ENCODE assay signal across 8 cellular contexts in genomic region chr3:53375019-53375418, GRCh38. TPM values are rescaled to one million over a fixed set of nuclear protein-coding genes. Genes with fewer than 3 reads are reported as not detected.
DNase-seq lines count a peak whose midpoint lies in the region; ATAC-seq and TF ChIP-seq lines count a peak whose summit lies in the region.

No MANE protein-coding gene starts in this region.

- H3K36me3 ChIP-seq in esophagus muscularis mucosa (no peaks in the 10 kb centered on the region), testis (ENCODE audit: low read depth, missing control alignments) (no peaks in the 10 kb centered on the region)

- H3K27me3 ChIP-seq in esophagus muscularis mucosa (no peaks in the 10 kb centered on the region), testis (no peaks in the 10 kb centered on the region)

- TF ChIP-seq CTCF in activated CD8-positive, alpha-beta T cell treated with anti-CD3 and anti-CD28 coated beads for 36 hours (IDR thresholded peaks at IDR 0.05) = peak; percentile 81
- peak; percentile 71 to 75 (median 72) for TF ChIP-seq CTCF in esophagus muscularis mucosa (IDR thresholded peaks at IDR 0.05)
- TF ChIP-seq CTCF in testis (IDR thresholded peaks at IDR 0.05) = peak; percentile 65 to 73 (median 66)

- H3K27ac ChIP-seq in esophagus muscularis mucosa (replicated peaks in 1 of 4) (no peak overlapping the region), testis (no peak overlapping the region)

- DNase-seq in CMK (ENCODE audit: low read depth) (peak; percentile 56), NCI-H2227 (lab: John Stamatoyannopoulos, UW; ENCODE audit: unreplicated experiment) (peak; percentile 59), esophagus muscularis mucosa (ENCODE audit: extremely low spot score) (no peak), testis (peak; percentile 73)
- peak; percentile 69 for DNase-seq in activated CD8-positive, alpha-beta T cell treated with anti-CD3 and anti-CD28 coated beads for 36 hours
- DNase-seq in naive thymus-derived CD8-positive, alpha-beta T cell = peak in 6 of 10 donors; percentile 12 to 27 (median 17)

- TF ChIP-seq EP300 in esophagus muscularis mucosa (IDR thresholded peaks at IDR 0.05) = no peak

- peaks cover 0 to 4% (median 1%) of the 10 kb centered on the region in 4 donors for H3K4me1 ChIP-seq in esophagus muscularis mucosa
- H3K4me1 ChIP-seq in testis = no peaks in the 10 kb centered on the region

- H3K4me1 Mint-ChIP-seq in activated CD8-positive, alpha-beta T cell treated with anti-CD3 and anti-CD28 coated beads for 36 hours (ENCODE audit: low read depth) = no peaks in the 10 kb centered on the region
- H3K4me1 Mint-ChIP-seq in naive thymus-derived CD8-positive, alpha-beta T cell = no peaks in the 10 kb centered on the region

- TF ChIP-seq POLR2A in esophagus muscularis mucosa (IDR thresholded peaks at IDR 0.05; ENCODE audit: low read depth) = no peak
- TF ChIP-seq POLR2A in testis (IDR thresholded peaks at IDR 0.05) = no peak

- H3K4me3 ChIP-seq in esophagus muscularis mucosa = no peak overlapping the region
- no peak overlapping the region for H3K4me3 ChIP-seq in testis

- ATAC-seq in GM21825 (IDR thresholded peaks at IDR 0.05; ENCODE audit: unreplicated experiment) = peak; percentile 58
- peak; percentile 73 for ATAC-seq in activated CD8-positive, alpha-beta T cell treated with anti-CD3 and anti-CD28 coated beads for 36 hours
- ATAC-seq in naive thymus-derived CD8-positive, alpha-beta T cell = no peak
- ATAC-seq in GM21717 (IDR thresholded peaks at IDR 0.05; ENCODE audit: unreplicated experiment) = no peak

- H3K27me3 Mint-ChIP-seq in activated CD8-positive, alpha-beta T cell treated with anti-CD3 and anti-CD28 coated beads for 36 hours = peaks cover 17% of the 10 kb centered on the region
- H3K27me3 Mint-ChIP-seq in naive thymus-derived CD8-positive, alpha-beta T cell = peaks cover 22 to 50% (median 27%) of the 10 kb centered on the region in 5 donors

- no peaks in the 10 kb centered on the region for H3K36me3 Mint-ChIP-seq in activated CD8-positive, alpha-beta T cell treated with anti-CD3 and anti-CD28 coated beads for 36 hours (ENCODE audit: low read depth)
- no peaks in the 10 kb centered on the region for H3K36me3 Mint-ChIP-seq in naive thymus-derived CD8-positive, alpha-beta T cell

- POLR2A ChIA-PET in activated CD8-positive, alpha-beta T cell treated with anti-CD3 and anti-CD28 coated beads for 36 hours (lab: Charles Lee) = no interaction called here
- POLR2A ChIA-PET in naive thymus-derived CD8-positive, alpha-beta T cell (lab: Charles Lee) = no interaction called here

- H3K27ac Mint-ChIP-seq in activated CD8-positive, alpha-beta T cell treated with anti-CD3 and anti-CD28 coated beads for 36 hours = no peak overlapping the region
- no peak overlapping the region for H3K27ac Mint-ChIP-seq in naive thymus-derived CD8-positive, alpha-beta T cell

- CTCF ChIA-PET in activated CD8-positive, alpha-beta T cell treated with anti-CD3 and anti-CD28 coated beads for 36 hours (lab: Charles Lee) = interaction anchor here (0.9 to 2.3 kb wide), 9 partner anchors 10 to 335 kb away, joined by 3 to 10 read pairs (median 4); no protein-coding TSS in a partner anchor

- no peaks in the 10 kb centered on the region for H3K9me3 Mint-ChIP-seq in activated CD8-positive, alpha-beta T cell treated with anti-CD3 and anti-CD28 coated beads for 36 hours
- peaks cover 0 to 5% (median 0%) of the 10 kb centered on the region in 9 donors for H3K9me3 Mint-ChIP-seq in naive thymus-derived CD8-positive, alpha-beta T cell

- WGBS in esophagus muscularis mucosa = 55% methylated on average over 8 of the region's 8 CpGs
- 56 to 67% methylated on average over 8 of the region's 8 CpGs for WGBS in testis, 2 donors

- intact Hi-C loops in activated CD8-positive, alpha-beta T cell treated with anti-CD3 and anti-CD28 coated beads for 36 hours (cut with micrococcal nuclease) = loop anchor here (2.0 kb wide), 1 partner anchor 336 kb away; no protein-coding TSS in a partner anchor
- intact Hi-C loops in esophagus muscularis mucosa (cut with DNase I) = loop anchor here (2.0 kb wide), 1 partner anchor 336 kb away; no protein-coding TSS in a partner anchor
- intact Hi-C loops in testis (cut with DNase I; ENCODE audit: low total_unique reads) = no loop called here

- no peak overlapping the region for H3K4me3 Mint-ChIP-seq in activated CD8-positive, alpha-beta T cell treated with anti-CD3 and anti-CD28 coated beads for 36 hours
- no peak overlapping the region for H3K4me3 Mint-ChIP-seq in naive thymus-derived CD8-positive, alpha-beta T cell

- H3K9me3 ChIP-seq in esophagus muscularis mucosa (no peaks in the 10 kb centered on the region), testis (no peaks in the 10 kb centered on the region)

RNA-seq across cellular contexts. Expression of gene DCP1A, which starts 27.7 kb away (rescaled TPM):
- 10 to 100 TPM; 29.9 to 32.0 TPM for total RNA-seq in activated CD8-positive, alpha-beta T cell treated with anti-CD3 and anti-CD28 coated beads for 36 hours
- total RNA-seq in esophagus muscularis mucosa = 10 to 100 TPM; 17.0 to 26.4 (median 20.5) TPM
- 10 to 100 TPM; 36.4 to 44.4 TPM for total RNA-seq in naive thymus-derived CD8-positive, alpha-beta T cell
- polyA plus RNA-seq in naive thymus-derived CD8-positive, alpha-beta T cell = 10 to 100 TPM; 68.5 to 80.5 (median 72.5) TPM
- total RNA-seq in testis = 10 to 100 TPM; 31.3 to 35.6 TPM
- polyA plus RNA-seq in testis (ENCODE audit: insufficient read depth, low read depth, low replicate concordance) = 20.9 TPM

Comparison
In these comparisons a context has a peak if more than half of its experiments do, and no peak if none do; other contexts are left out.
1. ATAC-seq: peak in GM21825 (single experiment) and activated CD8-positive, alpha-beta T cell treated with anti-CD3 and anti-CD28 coated beads for 36 hours (single experiment); none in naive thymus-derived CD8-positive, alpha-beta T cell (0 of 2) and GM21717 (single experiment).
2. Peak in every context shown above with its lines, with median percentiles within 50 percentile points of each other: CTCF ChIP-seq.